8 cellular contexts compared by ENCODE assay signal in genomic region chr6:157940375-157941036, GRCh38. TPM values are rescaled to one million over a fixed set of nuclear protein-coding genes. Genes with fewer than 3 reads are reported as not detected.
DNase-seq lines count a peak whose midpoint lies in the region; ATAC-seq, FAIRE-seq and TF ChIP-seq lines count a peak whose summit lies in the region.
"Not testable (repeated sequence)": the region's sequence is repeated elsewhere in the genome, so short reads cannot be mapped to it uniquely, and the experiment has no call there.

No MANE protein-coding gene starts in this region.

- not testable (repeated sequence) for H3K27me3 Mint-ChIP-seq in activated CD4-positive, alpha-beta T cell treated with anti-CD3 and anti-CD28 coated beads, Interleukin-2, amount 10 ng/mL, durations not matched to agents 24 days and 14 days

- DNase-seq in Caki2 (ENCODE audit: low read depth): peak; percentile 52
- peak; percentile 65 for DNase-seq in activated CD4-positive, alpha-beta T cell treated with anti-CD3 and anti-CD28 coated beads, Interleukin-2, amount 10 ng/mL, durations not matched to agents 24 days and 14 days
- peak; percentile 78 to 84 for DNase-seq in activated T-cell treated with anti-CD3 and anti-CD28 coated beads, Interleukin-2, amount 50 U/mL, for 48 hours
- DNase-seq in body of pancreas; pancreas; stimulated activated effector memory CD8-positive, alpha-beta T cell treated with anti-CD3 and anti-CD28 coated beads, Interleukin-12 subunit alpha, Interleukin-12 subunit beta, amount 100 ng/mL, for 72 hours (ENCODE audit: low spot score in 2 of 2): not testable (repeated sequence)
- peak; percentile 15 for DNase-seq in inferior parietal cortex (ENCODE audit: extremely low spot score)
- peak; percentile 59 for DNase-seq in stimulated activated CD4-positive, alpha-beta T cell treated with anti-CD3 and anti-CD28 coated beads, Interleukin-2, amount 100 ng/mL, for 48 hours

- not testable (repeated sequence) for H3K4me1 ChIP-seq in body of pancreas, pancreas

- peak overlapping the region in 3 of 4 donors; percentile 5 to 28 (median 27) for H3K27ac ChIP-seq in body of pancreas
- peak overlapping the region in 2 of 4 donors; percentile 8 to 57 for H3K27ac ChIP-seq in pancreas

- H3K4me3 ChIP-seq in body of pancreas, pancreas: not testable (repeated sequence)

- peaks cover 19% of the 10 kb centered on the region for H3K4me1 Mint-ChIP-seq in activated CD4-positive, alpha-beta T cell treated with anti-CD3 and anti-CD28 coated beads, Interleukin-2, amount 10 ng/mL, durations not matched to agents 24 days and 14 days
- H3K4me1 Mint-ChIP-seq in stimulated activated effector memory CD8-positive, alpha-beta T cell treated with anti-CD3 and anti-CD28 coated beads, Interleukin-12 subunit alpha, Interleukin-12 subunit beta, amount 100 ng/mL, for 72 hours: peaks cover 34% of the 10 kb centered on the region

- H3K36me3 ChIP-seq in body of pancreas (replicated peaks in 1 of 2; ENCODE audit: insufficient read depth in 1 of 2, low read depth in 2 of 2) (peaks cover 15 to 37% of the 10 kb centered on the region in 2 donors), pancreas (peaks cover 0 to 74% (median 16%) of the 10 kb centered on the region in 3 donors)

- WGBS in body of pancreas, 2 donors: 75 to 78% methylated on average over 12 of the region's 12 CpGs
- 79 to 83% methylated on average over 12 of the region's 12 CpGs for WGBS in pancreas, 2 donors

- peak overlapping the region; percentile 51 for H3K27ac Mint-ChIP-seq in activated CD4-positive, alpha-beta T cell treated with anti-CD3 and anti-CD28 coated beads, Interleukin-2, amount 10 ng/mL, durations not matched to agents 24 days and 14 days
- peak overlapping the region; percentile 26 for H3K27ac Mint-ChIP-seq in stimulated activated effector memory CD8-positive, alpha-beta T cell treated with anti-CD3 and anti-CD28 coated beads, Interleukin-12 subunit alpha, Interleukin-12 subunit beta, amount 100 ng/mL, for 72 hours

- ATAC-seq in body of pancreas: peak; percentile 70
- ATAC-seq in pancreas: peak; percentile 31 to 78 (median 65)
- ATAC-seq in stimulated activated effector memory CD8-positive, alpha-beta T cell treated with anti-CD3 and anti-CD28 coated beads, Interleukin-12 subunit alpha, Interleukin-12 subunit beta, amount 100 ng/mL, for 72 hours: peak; percentile 83

- not testable (repeated sequence) for TF ChIP-seq POLR2A in body of pancreas (IDR thresholded peaks at IDR 0.05)

- H3K4me3 Mint-ChIP-seq in activated CD4-positive, alpha-beta T cell treated with anti-CD3 and anti-CD28 coated beads, Interleukin-2, amount 10 ng/mL, durations not matched to agents 24 days and 14 days; stimulated activated effector memory CD8-positive, alpha-beta T cell treated with anti-CD3 and anti-CD28 coated beads, Interleukin-12 subunit alpha, Interleukin-12 subunit beta, amount 100 ng/mL, for 72 hours: not testable (repeated sequence)

- in situ Hi-C loops in Caki2 (cut with HindIII; ENCODE audit: low pct_unique_long_range_greater_than_20kb, low sequenced_read_pairs): not testable (repeated sequence)

- not testable (repeated sequence) for TF ChIP-seq CTCF in body of pancreas (IDR thresholded peaks at IDR 0.05); pancreas (IDR thresholded peaks at IDR 0.05)

- FAIRE-seq in pancreas (lab: Jason Lieb, UNC): not testable (repeated sequence)

- not testable (repeated sequence) for H3K9me3 ChIP-seq in body of pancreas, pancreas

- intact Hi-C loops in activated CD4-positive, alpha-beta T cell treated with anti-CD3 and anti-CD28 coated beads, Interleukin-2, amount 10 ng/mL, durations not matched to agents 24 days and 14 days (cut with micrococcal nuclease): loop anchor here (2.0 to 10.0 kb wide), 5 partner anchors 40 to 616 kb away; partner anchors contain the start of genes SYNJ2 and TMEM242
- intact Hi-C loops in body of pancreas (cut with DNase I); pancreas (cut with DNase I): not testable (repeated sequence)

- H3K9me3 Mint-ChIP-seq in activated CD4-positive, alpha-beta T cell treated with anti-CD3 and anti-CD28 coated beads, Interleukin-2, amount 10 ng/mL, durations not matched to agents 24 days and 14 days; stimulated activated effector memory CD8-positive, alpha-beta T cell treated with anti-CD3 and anti-CD28 coated beads, Interleukin-12 subunit alpha, Interleukin-12 subunit beta, amount 100 ng/mL, for 72 hours: not testable (repeated sequence)

- peaks cover 72% of the 10 kb centered on the region for H3K36me3 Mint-ChIP-seq in activated CD4-positive, alpha-beta T cell treated with anti-CD3 and anti-CD28 coated beads, Interleukin-2, amount 10 ng/mL, durations not matched to agents 24 days and 14 days (ENCODE audit: low read depth)
- peaks cover 100% of the 10 kb centered on the region for H3K36me3 Mint-ChIP-seq in stimulated activated effector memory CD8-positive, alpha-beta T cell treated with anti-CD3 and anti-CD28 coated beads, Interleukin-12 subunit alpha, Interleukin-12 subunit beta, amount 100 ng/mL, for 72 hours

- H3K27me3 ChIP-seq in body of pancreas, pancreas: not testable (repeated sequence)

RNA-seq across cellular contexts. Expression of gene SYNJ2, which starts 41.2 kb away (rescaled TPM):
- total RNA-seq in Caki2 (2014; rRNA removed; shearing (Covaris generic); ENCODE audit: low replicate concordance): 14.2 and 21.3 TPM in 2 replicates
- total RNA-seq in activated CD4-positive, alpha-beta T cell treated with anti-CD3 and anti-CD28 coated beads, Interleukin-2, amount 10 ng/mL, durations not matched to agents 24 days and 14 days: 22.2 and 24.3 TPM in 2 replicates
- total RNA-seq in body of pancreas: 10 to 100 TPM; 12.2 to 14.8 TPM
- 10 to 100 TPM in 3 of 6 donors, 1 to 10 TPM in 3; 8.1 to 17.1 (median 10.1) TPM for total RNA-seq in pancreas
- 1 to 10 TPM; 7.9 to 8.6 TPM for polyA plus RNA-seq in pancreas
